Comparison of ENCODE assay signal across 16 cellular contexts in genomic region chr5:38726279-38726678, GRCh38.
A peak's percentile ranks its signal among the peaks of the same experiment; 100 is the strongest.
DNase-seq lines count a peak whose midpoint lies in the region; ATAC-seq, FAIRE-seq and TF ChIP-seq lines count a peak whose summit lies in the region.
"Had no signal": no experiment of that assay in that cellular context is flagged by ENCODE, and none has a peak within 500 bp of the region (broad histone marks: within the 10 kb centered on the region; RNA-seq: fewer than 3 reads in every experiment).

No MANE protein-coding gene starts in this region.

- no peaks in the 10 kb centered on the region for H3K9me3 Mint-ChIP-seq in activated CD4-positive, alpha-beta memory T cell treated with anti-CD3 and anti-CD28 coated beads for 36 hours
- H3K9me3 Mint-ChIP-seq: CD8-positive, alpha-beta T cell had no signal

- no peak overlapping the region for H3K4me3 ChIP-seq in A673 (ENCODE audit: low read depth, low read length, poor library complexity, severe bottlenecking)
- no peak overlapping the region for H3K4me3 ChIP-seq in HCT116 (replicated peaks in 1 of 2; ENCODE audit: low read depth in 1 of 2, low read length in 2 of 2)
- no peak overlapping the region for H3K4me3 ChIP-seq in GM12878
- H3K4me3 ChIP-seq: SJSA1 had no signal

- POLR2A ChIA-PET in A673 (lab: Charles Lee; ENCODE audit: low non-redundant PET): no interaction called here
- POLR2A ChIA-PET in HCT116 (lab: Charles Lee): no interaction called here
- POLR2A ChIA-PET in GM12878 (lab: Charles Lee): no interaction called here
- POLR2A ChIA-PET in activated CD4-positive, alpha-beta memory T cell treated with anti-CD3 and anti-CD28 coated beads for 36 hours (lab: Charles Lee): no interaction called here

- TF ChIP-seq EP300 in GM12878 (IDR thresholded peaks at IDR 0.05; ENCODE audit: borderline replicate concordance in 1 of 2, control insufficient read depth in 1 of 2, low read depth in 2 of 2, low read length in 2 of 2): no peak

- TF ChIP-seq POLR2A in HCT116 (IDR thresholded peaks at IDR 0.05; ENCODE audit: borderline replicate concordance, extremely low read depth, insufficient read depth, insufficient read length) (no peak), GM12878 (IDR thresholded peaks at IDR 0.05; ENCODE audit: low read depth, low read length) (no peak)

- FAIRE-seq in GM12878 (lab: Jason Lieb, UNC): no peak
- FAIRE-seq: H54 had no signal

- intact Hi-C loops in A673 (cut with micrococcal nuclease; ENCODE audit: unreplicated experiment): loop anchor here (5.0 kb wide), 1 partner anchor 284 kb away; no protein-coding TSS in a partner anchor
- intact Hi-C loops in HCT116 (cut with micrococcal nuclease): no loop called here
- intact Hi-C loops in GM12878 (cut with micrococcal nuclease; ENCODE audit: unreplicated experiment): no loop called here
- intact Hi-C loops in activated CD4-positive, alpha-beta memory T cell treated with anti-CD3 and anti-CD28 coated beads for 36 hours (cut with micrococcal nuclease): no loop called here

- H3K36me3 Mint-ChIP-seq in activated CD4-positive, alpha-beta memory T cell treated with anti-CD3 and anti-CD28 coated beads for 36 hours: no peaks in the 10 kb centered on the region
- H3K36me3 Mint-ChIP-seq: CD8-positive, alpha-beta T cell had no signal

- no peak overlapping the region for H2AFZ ChIP-seq in HCT116 (ENCODE audit: low read depth, low read length, poor library complexity, severe bottlenecking)
- no peak overlapping the region for H2AFZ ChIP-seq in GM12878 (ENCODE audit: control insufficient read depth, low read depth, low read length)

- SMC1A ChIA-PET in GM12878 (lab: Charles Lee; ENCODE audit: uncharacterized antibody, unreplicated experiment): interaction anchor here (1.3 kb wide), 1 partner anchor 285 kb away, joined by 5 read pairs; no protein-coding TSS in a partner anchor

- 13% methylated on average over 3 of the region's 3 CpGs for WGBS in GM12878 (ENCODE audit: insufficient coverage, insufficient replicate concordance, low lambda C conversion rate, missing lambda C conversion rate)

- H3K27ac ChIP-seq in A673 (ENCODE audit: low read depth, low read length, poor library complexity, severe bottlenecking): peak overlapping the region; percentile 93
- no peak overlapping the region for H3K27ac ChIP-seq in HCT116 (ENCODE audit: low read depth, low read length)
- H3K27ac ChIP-seq in GM12878 (ENCODE audit: control insufficient read depth, insufficient read depth): no peak overlapping the region
- H3K27ac ChIP-seq: SJSA1 had no signal

- no peaks in the 10 kb centered on the region for H3K9me2 ChIP-seq in HCT116 (ENCODE audit: insufficient read depth)

- H3K4me2 ChIP-seq in HCT116 (ENCODE audit: low read length) (no peak overlapping the region), GM12878 (ENCODE audit: control insufficient read depth, insufficient read depth) (no peak overlapping the region)

- DNase-seq in A673 (ENCODE audit: low spot score): no peak
- no peak for DNase-seq in HCT116 (ENCODE audit: low read depth, low spot score)
- no peak for DNase-seq in GM12878 (ENCODE audit: low read depth, low spot score)
- no peak for DNase-seq in left lobe of liver (ENCODE audit: low spot score)
- no peak for DNase-seq in EL
- DNase-seq in D341Med (ENCODE audit: low spot score): no peak
- no peak for DNase-seq in HuH-7 (ENCODE audit: low spot score)
- no peak for DNase-seq in activated CD4-positive, alpha-beta memory T cell treated with anti-CD3 and anti-CD28 coated beads for 36 hours
- DNase-seq: ACHN; CD8-positive, alpha-beta T cell; NCI-H1417 treated with DMSO at 0.1 percent for 48 hours; NCI-H2029; PC-3 had no signal

- RAD21 ChIA-PET in HCT116 (lab: Charles Lee; ENCODE audit: low non-redundant PET in 1 of 2, low total read pairs in 2 of 2, uncharacterized antibody in 2 of 2, unreplicated experiment in 2 of 2): no interaction called here
- RAD21 ChIA-PET in GM12878 (lab: Charles Lee; ENCODE audit: unreplicated experiment): interaction anchor here (1.1 kb wide), 1 partner anchor 272 kb away, joined by 3 read pairs; no protein-coding TSS in a partner anchor

- CTCF ChIA-PET in A673 (lab: Charles Lee): no interaction called here
- CTCF ChIA-PET in HCT116 (lab: Charles Lee): no interaction called here
- CTCF ChIA-PET in GM12878 (lab: Yijun Ruan, JAX): interaction anchor here (5.6 kb wide), 1 partner anchor 285 kb away, joined by 18 read pairs; no protein-coding TSS in a partner anchor
- CTCF ChIA-PET in activated CD4-positive, alpha-beta memory T cell treated with anti-CD3 and anti-CD28 coated beads for 36 hours (lab: Charles Lee): interaction anchor here (1.1 kb wide), 1 partner anchor 289 kb away, joined by 3 read pairs; no protein-coding TSS in a partner anchor

- TF ChIP-seq RAD21 in HCT116 (IDR thresholded peaks at IDR 0.05; ENCODE audit: low read depth): 0 out of 2 replicates have a peak, but pooled peaks have one; percentile 21
- no peak for TF ChIP-seq RAD21 in GM12878 (IDR thresholded peaks at IDR 0.05; ENCODE audit: insufficient read depth, low read depth, low read length)

- peak; percentile 38; the same call in 1 of the 2 replicates for ATAC-seq in HCT116
- ATAC-seq in GM12878: peak; percentile 32; the same call in 1 of the 3 replicates
- peak; percentile 18 for ATAC-seq in left lobe of liver
- ATAC-seq: CD8-positive, alpha-beta T cell; PC-3 had no signal

- H3K27me3 ChIP-seq in A673 (replicated peaks; ENCODE audit: insufficient read depth, low read depth, low read length, poor library complexity): no peaks in the 10 kb centered on the region
- H3K27me3 ChIP-seq in HCT116 (ENCODE audit: insufficient read depth, low read length): no peaks in the 10 kb centered on the region
- no peaks in the 10 kb centered on the region for H3K27me3 ChIP-seq in GM12878 (replicated peaks in 1 of 2; ENCODE audit: control insufficient read depth in 2 of 2, insufficient read depth in 2 of 2, low read length in 1 of 2)
- H3K27me3 ChIP-seq: SJSA1 had no signal

- peaks cover 5% of the 10 kb centered on the region for H3K27me3 Mint-ChIP-seq in activated CD4-positive, alpha-beta memory T cell treated with anti-CD3 and anti-CD28 coated beads for 36 hours

- H3K79me2 ChIP-seq in HCT116 (ENCODE audit: insufficient read depth, low read length) (no peaks in the 10 kb centered on the region), GM12878 (ENCODE audit: control insufficient read depth, insufficient read depth, low read length) (no peaks in the 10 kb centered on the region)

- 0 out of 2 replicates have a peak, but pooled peaks have one; percentile 17 for TF ChIP-seq CTCF in A673 (conservative IDR thresholded peaks at IDR 0.05; ENCODE audit: low read depth, low read length)
- TF ChIP-seq CTCF in HCT116 (IDR thresholded peaks at IDR 0.05 in 2 of 3, conservative IDR thresholded peaks at IDR 0.05 in 1 of 3; ENCODE audit: borderline replicate concordance in 1 of 3, insufficient read depth in 1 of 3, low read depth in 2 of 3, low read length in 2 of 3): no peak
- no peak for TF ChIP-seq CTCF in GM12878 (IDR thresholded peaks at IDR 0.05 in 2 of 3, conservative IDR thresholded peaks at IDR 0.05 in 1 of 3; ENCODE audit: control insufficient read depth in 2 of 3, extremely low read depth in 1 of 3, insufficient read depth in 1 of 3, low read depth in 3 of 3, low read length in 3 of 3)

- BruUV-seq in A673 (replicated peaks; lab: Mats Ljungman, UMichigan): no TSS peak
- BruUV-seq in HCT116 (replicated peaks; lab: Mats Ljungman, UMichigan): no TSS peak
- BruUV-seq in GM12878 (replicated peaks; lab: Mats Ljungman, UMichigan): no TSS peak

- H3K9me3 ChIP-seq in A673 (ENCODE audit: low read depth, low read length, poor library complexity, severe bottlenecking) (no peaks in the 10 kb centered on the region), HCT116 (ENCODE audit: control insufficient read depth in 1 of 2, insufficient read depth in 1 of 2, low read depth in 1 of 2, low read length in 2 of 2) (no peaks in the 10 kb centered on the region), GM12878 (replicated peaks; ENCODE audit: control insufficient read depth, insufficient read depth, low read length) (no peaks in the 10 kb centered on the region)
- H3K9me3 ChIP-seq: SJSA1 had no signal

- H3K4me1 ChIP-seq in A673 (ENCODE audit: insufficient read depth, low read length, poor library complexity, severe bottlenecking) (peaks cover 52% of the 10 kb centered on the region), HCT116 (ENCODE audit: control insufficient read depth in 1 of 2, insufficient read depth in 2 of 2, low read length in 2 of 2) (no peaks in the 10 kb centered on the region), GM12878 (ENCODE audit: control insufficient read depth, insufficient read depth, low read length) (no peaks in the 10 kb centered on the region)

- H4K20me1 ChIP-seq in HCT116 (ENCODE audit: insufficient read depth) (no peaks in the 10 kb centered on the region), GM12878 (ENCODE audit: control insufficient read depth, insufficient read depth) (no peaks in the 10 kb centered on the region)

- H3K4me1 Mint-ChIP-seq in activated CD4-positive, alpha-beta memory T cell treated with anti-CD3 and anti-CD28 coated beads for 36 hours (ENCODE audit: low read depth): no peaks in the 10 kb centered on the region
- H3K4me1 Mint-ChIP-seq: B cell had no signal

- no peaks in the 10 kb centered on the region for H3K36me3 ChIP-seq in A673 (ENCODE audit: insufficient read depth, low read length, poor library complexity, severe bottlenecking)
- no peaks in the 10 kb centered on the region for H3K36me3 ChIP-seq in HCT116 (ENCODE audit: control insufficient read depth in 1 of 2, insufficient read depth in 2 of 2, low read length in 2 of 2)
- no peaks in the 10 kb centered on the region for H3K36me3 ChIP-seq in GM12878 (ENCODE audit: control insufficient read depth in 2 of 2, insufficient read depth in 2 of 2, low read length in 1 of 2)
- H3K36me3 ChIP-seq: SJSA1 had no signal

- H3K4me3 Mint-ChIP-seq in activated CD4-positive, alpha-beta memory T cell treated with anti-CD3 and anti-CD28 coated beads for 36 hours: no peak overlapping the region
- H3K4me3 Mint-ChIP-seq: B cell; CD8-positive, alpha-beta T cell had no signal

- H3K27ac Mint-ChIP-seq in activated CD4-positive, alpha-beta memory T cell treated with anti-CD3 and anti-CD28 coated beads for 36 hours: no peak overlapping the region
- H3K27ac Mint-ChIP-seq: B cell; CD8-positive, alpha-beta T cell had no signal

- no peak overlapping the region for H3K9ac ChIP-seq in HCT116 (ENCODE audit: low read length)
- H3K9ac ChIP-seq in GM12878 (ENCODE audit: control insufficient read depth, insufficient read depth, low read length): no peak overlapping the region

- in situ Hi-C loops in GM12878 (cut with MboI): no loop called here

TF ChIP-seq in HCT116, 20 proteins besides CTCF, POLR2A, EP300 and RAD21 (continues in another document):
- TF ChIP-seq YY1 (IDR thresholded peaks at IDR 0.05; ENCODE audit: extremely low read depth, insufficient replicate concordance, low read depth, low read length) (no peak), FOSL1 (IDR thresholded peaks at IDR 0.05; ENCODE audit: low read depth) (no peak)

Comparison
In these comparisons a context has a peak if more than half of its experiments do, and no peak if none do; other contexts are left out.
1. CTCF ChIA-PET loops: an anchor here in GM12878 (5.6 kb wide) and activated CD4-positive, alpha-beta memory T cell treated with anti-CD3 and anti-CD28 coated beads for 36 hours (1.1 kb wide); none called in A673 and HCT116.